In genomic region chr9:135039266-135039870, GRCh38 we compare ENCODE assay signal across 18 cellular contexts. TPM values are rescaled to one million over a fixed set of nuclear protein-coding genes. Genes with fewer than 3 reads are reported as not detected.
"Had no signal": no experiment of that assay in that cellular context is flagged by ENCODE, and none has a peak within 500 bp of the region (broad histone marks: within the 10 kb centered on the region; RNA-seq: fewer than 3 reads in every experiment).

No MANE protein-coding gene starts in this region.

- H3K9me3 Mint-ChIP-seq: activated CD4-positive, alpha-beta T cell treated with anti-CD3 and anti-CD28 coated beads, Interleukin-2, amount 10 ng/mL, durations not matched to agents 7 days and 5 days; activated naive CD8-positive, alpha-beta T cell treated with anti-CD3 and anti-CD28 coated beads, Interleukin-2, amount 10 ng/mL, durations not matched to agents 7 days and 5 days; activated T-helper 2 cell treated with anti-CD3 and anti-CD28 coated beads, Interferon-gamma antibody, Interleukin-2, Interleukin-4, amounts not matched to agents 10 μg/mL and 5 μg/mL and 100 μg/mL, durations not matched to agents 14 hours and 24 hours and 36 hours; naive thymus-derived CD4-positive, alpha-beta T cell; T-helper 1 cell treated with Interleukin-12 subunit alpha and Interleukin-12 subunit beta and Interleukin-4 antibody, amounts not matched to agents 30 μg/mL and 1 μg/mL, for 36 hours had no signal

- H3K9me3 ChIP-seq: tibial nerve, vagina had no signal

- H3K4me3 Mint-ChIP-seq: activated CD4-positive, alpha-beta T cell treated with anti-CD3 and anti-CD28 coated beads, Interleukin-2, amount 10 ng/mL, durations not matched to agents 7 days and 5 days; activated naive CD8-positive, alpha-beta T cell treated with anti-CD3 and anti-CD28 coated beads, Interleukin-2, amount 10 ng/mL, durations not matched to agents 7 days and 5 days; naive thymus-derived CD4-positive, alpha-beta T cell; T-helper 1 cell treated with Interleukin-12 subunit alpha and Interleukin-12 subunit beta and Interleukin-4 antibody, amounts not matched to agents 30 μg/mL and 1 μg/mL, for 36 hours had no signal

- H3K27me3 ChIP-seq: foreskin keratinocyte, vagina had no signal

- H3K36me3 Mint-ChIP-seq: activated naive CD8-positive, alpha-beta T cell treated with anti-CD3 and anti-CD28 coated beads, Interleukin-2, amount 10 ng/mL, durations not matched to agents 7 days and 5 days; naive thymus-derived CD4-positive, alpha-beta T cell had no signal

- H3K4me1 Mint-ChIP-seq: activated CD4-positive, alpha-beta T cell treated with anti-CD3 and anti-CD28 coated beads, Interleukin-2, amount 10 ng/mL, durations not matched to agents 7 days and 5 days; activated naive CD8-positive, alpha-beta T cell treated with anti-CD3 and anti-CD28 coated beads, Interleukin-2, amount 10 ng/mL, durations not matched to agents 7 days and 5 days had no signal

- H3K27ac Mint-ChIP-seq: activated CD4-positive, alpha-beta T cell treated with anti-CD3 and anti-CD28 coated beads, Interleukin-2, amount 10 ng/mL, durations not matched to agents 7 days and 5 days; activated naive CD8-positive, alpha-beta T cell treated with anti-CD3 and anti-CD28 coated beads, Interleukin-2, amount 10 ng/mL, durations not matched to agents 7 days and 5 days; activated T-helper 2 cell treated with anti-CD3 and anti-CD28 coated beads, Interferon-gamma antibody, Interleukin-2, Interleukin-4, amounts not matched to agents 10 μg/mL and 5 μg/mL and 100 μg/mL, durations not matched to agents 14 hours and 24 hours and 36 hours; naive thymus-derived CD4-positive, alpha-beta T cell; T-helper 1 cell treated with Interleukin-12 subunit alpha and Interleukin-12 subunit beta and Interleukin-4 antibody, amounts not matched to agents 30 μg/mL and 1 μg/mL, for 36 hours had no signal

- H3K27ac ChIP-seq: cardiac muscle cell, dorsolateral prefrontal cortex, foreskin keratinocyte, parathyroid adenoma, tibial nerve, vagina had no signal

- DNase-seq: activated CD4-positive, alpha-beta T cell treated with anti-CD3 and anti-CD28 coated beads, Interleukin-2, amount 10 ng/mL, durations not matched to agents 7 days and 5 days; activated naive CD4-positive, alpha-beta T cell treated with Interleukin-2 at 50 U/mL for 16 hours; activated naive CD8-positive, alpha-beta T cell treated with anti-CD3 and anti-CD28 coated beads, Interleukin-2, amount 10 ng/mL, durations not matched to agents 7 days and 5 days; activated T-cell treated with anti-CD3 and anti-CD28 coated beads, Interleukin-2, amount 50 U/mL, for 1 hour; amygdala; foreskin keratinocyte; kidney glomerular epithelial cell; mesenchymal stem cell; naive thymus-derived CD4-positive, alpha-beta T cell; stimulated activated naive CD4-positive, alpha-beta T cell had no signal

- H3K4me3 ChIP-seq: cardiac muscle cell, dorsolateral prefrontal cortex, tibial nerve, vagina had no signal

- H3K9ac ChIP-seq: parathyroid adenoma had no signal

- H3K27me3 Mint-ChIP-seq: activated CD4-positive, alpha-beta T cell treated with anti-CD3 and anti-CD28 coated beads, Interleukin-2, amount 10 ng/mL, durations not matched to agents 7 days and 5 days; activated naive CD8-positive, alpha-beta T cell treated with anti-CD3 and anti-CD28 coated beads, Interleukin-2, amount 10 ng/mL, durations not matched to agents 7 days and 5 days had no signal

- H3K4me1 ChIP-seq: foreskin keratinocyte, parathyroid adenoma, tibial nerve, vagina had no signal

- ATAC-seq: foreskin keratinocyte; naive thymus-derived CD4-positive, alpha-beta T cell had no signal

- H3K36me3 ChIP-seq: cardiac muscle cell, tibial nerve, vagina had no signal

RNA-seq across cellular contexts. Expression of gene OLFM1, which starts 48.1 kb away (rescaled TPM):
- total RNA-seq: activated CD4-positive, alpha-beta T cell treated with anti-CD3 and anti-CD28 coated beads, Interleukin-2, amount 10 ng/mL, durations not matched to agents 7 days and 5 days; activated naive CD8-positive, alpha-beta T cell treated with anti-CD3 and anti-CD28 coated beads, Interleukin-2, amount 10 ng/mL, durations not matched to agents 7 days and 5 days; epithelial cell of proximal tubule had no signal
- polyA plus RNA-seq: naive thymus-derived CD4-positive, alpha-beta T cell had no signal
